8 cellular contexts compared by ENCODE assay signal in the genomic region with DNA sequence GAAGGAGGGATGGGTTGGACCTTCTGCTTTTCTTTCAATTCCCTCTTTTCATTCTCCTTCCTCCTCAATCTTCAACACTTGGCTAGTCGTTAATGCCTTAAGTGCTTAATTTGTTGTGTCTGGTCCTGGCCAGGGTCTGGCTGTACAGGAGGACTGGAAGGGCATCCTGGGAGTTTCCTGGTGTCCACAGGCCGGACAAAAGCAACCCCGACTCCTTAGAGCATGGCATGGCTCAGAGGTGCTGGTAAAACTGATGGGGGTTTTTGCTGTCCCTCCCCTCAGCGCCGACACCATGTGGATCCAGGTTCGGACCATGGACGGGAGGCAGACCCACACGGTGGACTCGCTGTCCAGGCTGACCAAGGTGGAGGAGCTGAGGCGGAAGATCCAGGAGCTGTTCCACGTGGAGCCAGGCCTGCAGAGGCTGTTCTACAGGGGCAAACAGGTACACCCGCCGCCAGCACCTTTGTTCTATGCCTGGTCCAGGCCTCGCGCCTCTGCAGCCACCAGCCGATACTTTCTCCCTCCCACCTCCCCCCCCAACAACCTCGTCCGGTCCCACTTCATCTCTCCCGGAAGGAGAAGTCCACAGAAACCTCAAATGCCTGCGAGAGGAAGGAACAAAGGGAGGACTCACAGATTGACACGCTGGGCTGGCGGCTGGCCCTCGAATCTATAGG. TPM values are rescaled to one million over a fixed set of nuclear protein-coding genes. Genes with fewer than 3 reads are reported as not detected.
DNase-seq lines count a peak whose midpoint lies in the region; ATAC-seq and TF ChIP-seq lines count a peak whose summit lies in the region.

No MANE protein-coding gene starts in this region.

- BruUV-seq in OCI-LY7 (replicated peaks; lab: Mats Ljungman, UMichigan) (no TSS peak), mammary epithelial cell (replicated peaks; lab: Mats Ljungman, UMichigan) (no TSS peak)

- H4K20me1 ChIP-seq in OCI-LY7 (ENCODE audit: insufficient read depth, low read length) (peaks cover 20% of the 10 kb centered on the region), mammary epithelial cell (ENCODE audit: insufficient read depth, low read length) (no peaks in the 10 kb centered on the region)

- TF ChIP-seq EP300 in transverse colon (IDR thresholded peaks at IDR 0.05; ENCODE audit: low read depth) = no peak

- POLR2A ChIA-PET in OCI-LY7 (lab: Charles Lee) = interaction anchor here (0.7 to 2.4 kb wide), 6 partner anchors 38 to 101 kb away, joined by 3 to 13 read pairs (median 5); a partner anchor contains a TSS

- DNase-seq in A172 (ENCODE audit: low spot score) (peak; percentile 69), EL (peak; percentile 78), OCI-LY7 (ENCODE audit: low spot score) (peak; percentile 58), mammary epithelial cell (no peak), lung microvascular endothelial cell (ENCODE audit: low read depth in 2 of 2) (peak; percentile 20 to 65), transverse colon (peak; percentile 31), T1000 (lab: John Stamatoyannopoulos, UW) (no peak)

- H3K9me3 ChIP-seq in OCI-LY7 (ENCODE audit: low read length) (no peaks in the 10 kb centered on the region), mammary epithelial cell (replicated peaks; ENCODE audit: insufficient read depth, low read length) (no peaks in the 10 kb centered on the region), transverse colon (no peaks in the 10 kb centered on the region)

- intact Hi-C loops in OCI-LY7 (cut with micrococcal nuclease; ENCODE audit: unreplicated experiment) (loop anchor here (1.0 kb wide), 2 partner anchors 38 to 101 kb away; no protein-coding TSS in a partner anchor), mammary epithelial cell (cut with micrococcal nuclease) (loop anchor here (1.0 to 2.0 kb wide), 5 partner anchors 22 to 178 kb away; no protein-coding TSS in a partner anchor), transverse colon (cut with DNase I; ENCODE audit: low total_unique reads) (loop anchor here (1.0 kb wide), 2 partner anchors 37 to 95 kb away; no protein-coding TSS in a partner anchor)

- dilution Hi-C loops in mammary epithelial cell (cut with HindIII; ENCODE audit: low sequenced_read_pairs) = loop anchor here (5.0 kb wide), 2 partner anchors 42 to 43 kb away; a partner anchor contains a TSS

- WGBS in mammary epithelial cell (ENCODE audit: low coverage, missing lambda C conversion rate) = 59% methylated on average over 6 of the region's 23 CpGs
- WGBS in transverse colon (ENCODE audit: low coverage in 1 of 2), 2 donors = 57% methylated on average over 10 to 23 of the region's 23 CpGs

- H3K27ac ChIP-seq in OCI-LY7 (ENCODE audit: low read depth, low read length, poor library complexity, severe bottlenecking) = peak overlapping the region; percentile 80
- peak overlapping the region; percentile 76 for H3K27ac ChIP-seq in mammary epithelial cell (ENCODE audit: insufficient read depth, low read depth, low read length)
- H3K27ac ChIP-seq in transverse colon = peak overlapping the region in 3 of 4 donors; percentile 46 to 71 (median 51)

- H2AFZ ChIP-seq in OCI-LY7 (ENCODE audit: low read length) (no peak overlapping the region), mammary epithelial cell (ENCODE audit: low read depth, low read length) (peak overlapping the region; percentile 72)

- CTCF ChIA-PET in OCI-LY7 (lab: Charles Lee; ENCODE audit: unreplicated experiment) (interaction anchor here (1.2 to 3.9 kb wide), 2 partner anchors 46 to 101 kb away, joined by 3 to 14 read pairs; no protein-coding TSS in a partner anchor), mammary epithelial cell (lab: Charles Lee; ENCODE audit: low non-redundant PET) (interaction anchor here (0.5 kb wide), 1 partner anchor 57 kb away, joined by 4 read pairs; no protein-coding TSS in a partner anchor)

- in situ Hi-C loops in mammary epithelial cell (cut with MboI; ENCODE audit: low sequenced_read_pairs in 2 of 2) = loop anchor here (5.0 to 10.0 kb wide), 4 partner anchors 38 to 124 kb away; no protein-coding TSS in a partner anchor
- in situ Hi-C loops in transverse colon (cut with MboI; ENCODE audit: low pct_ligation_motif_present in 1 of 4, low pct_unique_long_range_greater_than_20kb in 1 of 4, low sequenced_read_pairs in 3 of 4) = loop anchor here in 1 of 4 donors (25.0 kb wide), 1 partner anchor 98 kb away; no protein-coding TSS in a partner anchor

- H3K27me3 ChIP-seq in mammary epithelial cell (ENCODE audit: insufficient read depth, low read length) (no peaks in the 10 kb centered on the region), transverse colon (peaks cover 10% of the 10 kb centered on the region)

- peaks cover 29% of the 10 kb centered on the region for H3K4me1 ChIP-seq in OCI-LY7 (ENCODE audit: insufficient read depth, low read length, poor library complexity, severe bottlenecking)
- H3K4me1 ChIP-seq in mammary epithelial cell (ENCODE audit: insufficient read depth, low read length) = peaks cover 54% of the 10 kb centered on the region
- peaks cover 18 to 40% (median 31%) of the 10 kb centered on the region in 4 donors for H3K4me1 ChIP-seq in transverse colon

- no peaks in the 10 kb centered on the region for H3K9me2 ChIP-seq in OCI-LY7 (ENCODE audit: insufficient read depth, low read length)

- ATAC-seq in GM19023 (IDR thresholded peaks at IDR 0.05; ENCODE audit: unreplicated experiment) = no peak

- TF ChIP-seq POLR2A in transverse colon (IDR thresholded peaks at IDR 0.05) = no peak

- H3K4me2 ChIP-seq in OCI-LY7 (ENCODE audit: low read length) (peak overlapping the region; percentile 96), mammary epithelial cell (ENCODE audit: insufficient read depth, low read depth, low read length) (peak overlapping the region; percentile 98)

- TF ChIP-seq CTCF in OCI-LY7 (conservative IDR thresholded peaks at IDR 0.05; ENCODE audit: low read length) (no peak), mammary epithelial cell (conservative IDR thresholded peaks at IDR 0.05 in 1 of 2, IDR thresholded peaks at IDR 0.05 in 1 of 2; ENCODE audit: extremely low read depth in 1 of 2, insufficient read depth in 1 of 2, low read depth in 1 of 2, low read length in 2 of 2) (no peak), transverse colon (IDR thresholded peaks at IDR 0.05) (no peak)

- peak overlapping the region; percentile 71 for H3K9ac ChIP-seq in mammary epithelial cell (ENCODE audit: insufficient read depth, low read length)

- H3K4me3 ChIP-seq in OCI-LY7 (ENCODE audit: low read depth, low read length, poor library complexity, severe bottlenecking) = peak overlapping the region; percentile 97
- peak overlapping the region; percentile 57 to 71 (median 64) for H3K4me3 ChIP-seq in mammary epithelial cell (replicated peaks in 1 of 3; ENCODE audit: insufficient read depth in 1 of 3, low read depth in 2 of 3, low read length in 3 of 3)
- peak overlapping the region; percentile 59 to 80 (median 70) for H3K4me3 ChIP-seq in transverse colon

- peaks cover 58% of the 10 kb centered on the region for H3K79me2 ChIP-seq in OCI-LY7 (ENCODE audit: insufficient read depth, low read depth, low read length)
- H3K79me2 ChIP-seq in mammary epithelial cell (ENCODE audit: insufficient read depth, low read length) = peaks cover 50% of the 10 kb centered on the region

- H3K36me3 ChIP-seq in OCI-LY7 (ENCODE audit: insufficient read depth, low read length) = peaks cover 55% of the 10 kb centered on the region
- H3K36me3 ChIP-seq in mammary epithelial cell (ENCODE audit: insufficient read depth, low read length) = peaks cover 3% of the 10 kb centered on the region
- H3K36me3 ChIP-seq in transverse colon = no peaks in the 10 kb centered on the region

RNA-seq across cellular contexts. Expression of a gene that starts 1.4 kb away (rescaled TPM):
- 110 and 118 TPM in 2 replicates for total RNA-seq in A172 (2014; rRNA removed; shearing (Covaris generic))
- total RNA-seq in OCI-LY7 (2014; rRNA removed; shearing (Covaris generic)) = 141 and 155 TPM in 2 replicates
- total RNA-seq in OCI-LY7 (2022) = 172 and 186 TPM in 2 replicates
- 10 to 100 TPM; 10.2 to 45.0 TPM for total RNA-seq in mammary epithelial cell
- 32.3 TPM for polyA plus RNA-seq in mammary epithelial cell
- 32.6 TPM for polyA minus RNA-seq in mammary epithelial cell
- total RNA-seq in lung microvascular endothelial cell = 6.9 and 16.6 TPM in 2 replicates
- total RNA-seq in transverse colon = 10 to 100 TPM in 2 of 4 donors, 1 to 10 TPM in 2; 2.9 to 41.2 (median 12.0) TPM

RNA-seq across cellular contexts. Expression of a gene that starts 8.0 kb away (rescaled TPM):
- not detected in 2 replicates for total RNA-seq in A172 (2014; rRNA removed; shearing (Covaris generic))
- total RNA-seq in OCI-LY7 (2014; rRNA removed; shearing (Covaris generic)) = not detected in 2 replicates
- total RNA-seq in OCI-LY7 (2022) (not detected in 2 replicates), mammary epithelial cell (not detected), lung microvascular endothelial cell (under 0.01 TPM in 1 of 2 replicates, not detected in the other), transverse colon (1 to 10 TPM in 1 of 4 donors, not detected in 3; 1.3 TPM)
- polyA plus RNA-seq in mammary epithelial cell = not detected
- polyA minus RNA-seq in mammary epithelial cell = not detected

RNA-seq across cellular contexts. Expression of a gene that starts 43.3 kb away (rescaled TPM):
- 175 and 198 TPM in 2 replicates for total RNA-seq in A172 (2014; rRNA removed; shearing (Covaris generic))
- total RNA-seq in OCI-LY7 (2014; rRNA removed; shearing (Covaris generic)) = 81.3 and 95.7 TPM in 2 replicates
- total RNA-seq in OCI-LY7 (2022) (115 TPM in 2 replicates), mammary epithelial cell (100 to 1,000 TPM in 1 of 2 donors, 10 to 100 TPM in 1; 89.4 to 147 TPM), lung microvascular endothelial cell (44.0 and 70.2 TPM in 2 replicates), transverse colon (10 to 100 TPM; 27.5 to 85.5 (median 77.1) TPM)
- 140 TPM for polyA plus RNA-seq in mammary epithelial cell
- polyA minus RNA-seq in mammary epithelial cell = 43.4 TPM

RNA-seq across cellular contexts. Expression of a gene that starts 58.2 kb away (rescaled TPM):
- total RNA-seq in A172 (2014; rRNA removed; shearing (Covaris generic)) = 13.4 and 16.4 TPM in 2 replicates
- total RNA-seq in OCI-LY7 (2014; rRNA removed; shearing (Covaris generic)) = 14.2 and 24.3 TPM in 2 replicates
- total RNA-seq in OCI-LY7 (2022) (36.3 and 44.2 TPM in 2 replicates), mammary epithelial cell (10 to 100 TPM; 20.3 to 33.5 TPM), lung microvascular endothelial cell (8.9 and 12.3 TPM in 2 replicates), transverse colon (10 to 100 TPM; 26.6 to 84.2 (median 39.9) TPM)
- 9.0 TPM for polyA plus RNA-seq in mammary epithelial cell
- 46.2 TPM for polyA minus RNA-seq in mammary epithelial cell

Comparison
In these comparisons a context has a peak if more than half of its experiments do, and no peak if none do; other contexts are left out.
1. DNase-seq: peak in A172 (single experiment), EL (single experiment), OCI-LY7 (single experiment), lung microvascular endothelial cell (2 of 2) and transverse colon (single experiment); none in mammary epithelial cell (single experiment) and T1000 (single experiment).
2. Peak in every context shown above with its lines, with median percentiles within 50 percentile points of each other: H3K27ac ChIP-seq and H3K4me3 ChIP-seq.